17 cellular contexts compared by ENCODE assay signal in the genomic region with DNA sequence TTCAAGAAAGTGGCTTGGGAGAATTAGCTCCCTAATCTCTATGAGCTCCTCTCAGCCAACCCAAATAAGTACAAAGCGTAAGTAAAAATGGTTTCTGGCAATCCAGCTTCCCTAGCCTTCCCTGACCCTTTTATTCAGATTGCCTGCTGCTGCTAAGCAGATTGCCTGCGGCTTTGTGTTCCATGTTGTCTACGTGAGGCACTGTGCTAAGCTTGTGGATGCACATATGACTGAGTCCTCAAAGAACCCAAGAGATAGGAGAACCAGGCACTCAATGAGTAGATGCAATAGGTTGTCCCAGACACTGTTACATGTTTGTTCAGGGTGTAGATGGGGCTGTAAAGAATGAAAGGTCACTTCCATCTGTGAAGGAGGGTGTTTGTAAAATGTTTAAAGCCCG.
"Had no signal": no experiment of that assay in that cellular context is flagged by ENCODE, and none has a peak within 500 bp of the region (broad histone marks: within the 10 kb centered on the region; RNA-seq: fewer than 3 reads in every experiment).

No MANE protein-coding gene starts in this region.

- H3K4me3 Mint-ChIP-seq: activated naive CD8-positive, alpha-beta T cell treated with anti-CD3 and anti-CD28 coated beads for 36 hours; nephron progenitor cell; T-helper 1 cell treated with Interleukin-12 subunit alpha and Interleukin-12 subunit beta and Interleukin-4 antibody, amounts not matched to agents 30 μg/mL and 1 μg/mL, for 36 hours; type B pancreatic cell had no signal

- H3K27ac ChIP-seq: cardiac muscle cell, foreskin keratinocyte, left lung, skin epidermis had no signal

- H3K36me3 Mint-ChIP-seq: activated naive CD8-positive, alpha-beta T cell treated with anti-CD3 and anti-CD28 coated beads for 36 hours; type B pancreatic cell had no signal

- H3K4me3 ChIP-seq: cardiac muscle cell, left lung, skin epidermis had no signal

- H3K4me1 Mint-ChIP-seq: activated naive CD8-positive, alpha-beta T cell treated with anti-CD3 and anti-CD28 coated beads for 36 hours; nephron progenitor cell had no signal

- ATAC-seq: foreskin keratinocyte; left lung; stimulated activated naive CD8-positive, alpha-beta T cell treated with anti-CD3 and anti-CD28 coated beads, Interleukin-15, Interleukin-2, amounts not matched to agents 100 U/mL and 50 U/mL, for 24 hours had no signal

- H3K36me3 ChIP-seq: cardiac muscle cell, left lung had no signal

- H3K9me3 ChIP-seq: left lung had no signal

- H3K9me3 Mint-ChIP-seq: activated naive CD8-positive, alpha-beta T cell treated with anti-CD3 and anti-CD28 coated beads for 36 hours; nephron progenitor cell; T-helper 1 cell treated with Interleukin-12 subunit alpha and Interleukin-12 subunit beta and Interleukin-4 antibody, amounts not matched to agents 30 μg/mL and 1 μg/mL, for 36 hours; type B pancreatic cell had no signal

- DNase-seq: activated CD4-positive, CD25-positive, alpha-beta regulatory T cell treated with anti-CD3 and anti-CD28 coated beads, Interleukin-2, amount 50 U/mL, for 72 hours; activated gamma-delta T cell treated with Interleukin-2 at 50 U/mL for 16 hours; activated naive CD8-positive, alpha-beta T cell treated with anti-CD3 and anti-CD28 coated beads for 36 hours; amniotic stem cell; dermis blood vessel endothelial cell; effector memory CD4-positive, alpha-beta T cell; foreskin keratinocyte; head of caudate nucleus; left lung; midbrain; nephron progenitor cell; stimulated activated naive CD8-positive, alpha-beta T cell treated with anti-CD3 and anti-CD28 coated beads, Interleukin-15, Interleukin-2, amounts not matched to agents 100 U/mL and 50 U/mL, for 24 hours; substantia nigra had no signal

- H3K27ac Mint-ChIP-seq: activated naive CD8-positive, alpha-beta T cell treated with anti-CD3 and anti-CD28 coated beads for 36 hours; nephron progenitor cell; T-helper 1 cell treated with Interleukin-12 subunit alpha and Interleukin-12 subunit beta and Interleukin-4 antibody, amounts not matched to agents 30 μg/mL and 1 μg/mL, for 36 hours; type B pancreatic cell had no signal

- H3K27me3 ChIP-seq: cardiac muscle cell, foreskin keratinocyte, left lung had no signal
